In the genomic region with DNA sequence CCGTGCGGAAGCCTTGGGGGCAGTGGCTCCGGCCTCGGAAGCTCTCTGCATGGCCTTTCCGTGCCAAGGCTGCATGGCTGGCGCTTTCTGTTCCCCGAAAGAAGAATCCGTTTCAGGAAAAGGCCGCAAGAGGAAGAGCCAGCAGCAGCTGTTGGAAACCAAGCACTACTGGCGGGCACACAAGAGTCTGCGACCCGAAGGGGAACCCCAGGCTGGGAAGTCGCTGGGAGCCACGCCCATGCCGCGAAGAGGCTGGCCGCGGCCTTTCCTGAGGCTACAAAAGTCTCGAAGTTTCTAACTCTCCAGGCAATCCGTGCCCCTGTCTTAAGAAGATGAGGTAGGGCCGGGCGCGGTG, we compare ENCODE assay signal across 8 cellular contexts. TPM values are rescaled to one million over a fixed set of nuclear protein-coding genes. Genes with fewer than 3 reads are reported as not detected.
DNase-seq lines count a peak whose midpoint lies in the region; ATAC-seq, FAIRE-seq and TF ChIP-seq lines count a peak whose summit lies in the region.

Gene CGAS, minus strand, starts transcription at position 191 of the 355 bp plus-strand sequence. Its CDS starts 116 bp downstream, at position 75.

- FAIRE-seq in frontal cortex (lab: Jason Lieb, UNC): no peak

- no peaks in the 10 kb centered on the region for H3K27me3 Mint-ChIP-seq in T-helper 2 cell treated with Interferon-gamma antibody and Interleukin-4, amounts not matched to agents 5 μg/mL and 100 μg/mL, for 36 hours (ENCODE audit: low read depth)

- H3K36me3 Mint-ChIP-seq in T-helper 2 cell treated with Interferon-gamma antibody and Interleukin-4, amounts not matched to agents 5 μg/mL and 100 μg/mL, for 36 hours (ENCODE audit: low read depth): peaks cover 37% of the 10 kb centered on the region

- peaks cover 23% of the 10 kb centered on the region for H3K4me1 Mint-ChIP-seq in T-helper 2 cell treated with Interferon-gamma antibody and Interleukin-4, amounts not matched to agents 5 μg/mL and 100 μg/mL, for 36 hours (ENCODE audit: low read depth)

- H3K27ac Mint-ChIP-seq in T-helper 2 cell treated with Interferon-gamma antibody and Interleukin-4, amounts not matched to agents 5 μg/mL and 100 μg/mL, for 36 hours: peak within 1 kb of the TSS; percentile 86

- peak within 1 kb of the TSS; percentile 91 for H3K4me3 Mint-ChIP-seq in T-helper 2 cell treated with Interferon-gamma antibody and Interleukin-4, amounts not matched to agents 5 μg/mL and 100 μg/mL, for 36 hours

- CTCF ChIA-PET in BJ (lab: Yijun Ruan, JAX): interaction anchor here (0.5 to 1.7 kb wide), 3 partner anchors 46 to 95 kb away, joined by 3 to 4 read pairs (median 4); no protein-coding TSS in a partner anchor

- TF ChIP-seq CTCF in BJ (IDR thresholded peaks at IDR 0.05; ENCODE audit: insufficient read depth, low read depth, low read length) (no peak), astrocyte of the cerebellum (IDR thresholded peaks at IDR 0.05; ENCODE audit: low read depth, low read length, missing control alignments) (no peak)

- peak; percentile 81 for ATAC-seq in HG03457 (IDR thresholded peaks at IDR 0.05; ENCODE audit: unreplicated experiment)

- no peaks in the 10 kb centered on the region for H3K9me3 ChIP-seq in iPS DF 6.9 (ENCODE audit: control insufficient read depth, insufficient read depth, low read length)

- H3K4me3 ChIP-seq in BJ (ENCODE audit: low read depth, low read length) (peak within 1 kb of the TSS; percentile 64), astrocyte of the cerebellum (ENCODE audit: low read depth, low read length) (peak within 1 kb of the TSS; percentile 51), iPS DF 6.9 (ENCODE audit: low read length) (peak within 1 kb of the TSS; percentile 43; the same call in 1 of the 2 replicates)

- no peaks in the 10 kb centered on the region for H3K4me1 ChIP-seq in iPS DF 6.9 (ENCODE audit: control insufficient read depth, insufficient read depth, low read length)

- no peaks in the 10 kb centered on the region for H3K9me3 Mint-ChIP-seq in T-helper 2 cell treated with Interferon-gamma antibody and Interleukin-4, amounts not matched to agents 5 μg/mL and 100 μg/mL, for 36 hours

- POLR2A ChIA-PET in BJ (lab: Charles Lee): interaction anchor here (1.3 kb wide), 1 partner anchor 10 kb away, joined by 5 read pairs; the partner anchor contains the start of gene MTO1

- in situ Hi-C loops in astrocyte of the cerebellum (cut with HindIII; ENCODE audit: low sequenced_read_pairs): no loop called here

- H3K36me3 ChIP-seq in BJ (ENCODE audit: control insufficient read depth, insufficient read depth, low read length): no peaks in the 10 kb centered on the region
- H3K36me3 ChIP-seq in iPS DF 6.9 (ENCODE audit: control insufficient read depth, insufficient read depth, low read length): no peaks in the 10 kb centered on the region

- no peak within 1 kb of the TSS for H3K27ac ChIP-seq in iPS DF 6.9 (ENCODE audit: low read length)

- DNase-seq in BJ (ENCODE audit: low read depth): peak; percentile 25
- DNase-seq in GM19238 (ENCODE audit: insufficient read length, low spot score): peak; percentile 50
- DNase-seq in T-helper 2 cell treated with Interferon-gamma antibody and Interleukin-4, amounts not matched to agents 5 μg/mL and 100 μg/mL, for 36 hours (ENCODE audit: low spot score): peak; percentile 81
- peak; percentile 3 for DNase-seq in astrocyte of the cerebellum (ENCODE audit: low read depth)
- no peak for DNase-seq in iPS DF 6.9 (ENCODE audit: low read depth, low spot score)
- DNase-seq in smooth muscle cell of the brain vasculature (ENCODE audit: low read depth, low spot score): peak; percentile 20
- no peak for DNase-seq in frontal cortex (ENCODE audit: low spot score in 2 of 2)

- H3K27me3 ChIP-seq in BJ (ENCODE audit: control insufficient read depth, insufficient read depth, low read length): no peaks in the 10 kb centered on the region
- no peaks in the 10 kb centered on the region for H3K27me3 ChIP-seq in iPS DF 6.9 (ENCODE audit: control insufficient read depth, insufficient read depth, low read length)

- no CpG with 5 or more reads among the region's 23 CpGs for WGBS in iPS DF 6.9 (ENCODE audit: insufficient coverage, insufficient read length)

RNA-seq across cellular contexts. Expression of gene CGAS, which starts in this region (rescaled TPM):
- polyA plus RNA-seq in BJ (2011; rRNA removed): 1.5 and 2.5 TPM in 2 replicates
- 1.3 and 1.4 TPM in 2 replicates for polyA minus RNA-seq in BJ (2011; rRNA and poly(A)+ RNA removed)
- 1.2 TPM for total RNA-seq in frontal cortex

Comparison
In these comparisons a context has a peak if more than half of its experiments do, and no peak if none do; other contexts are left out.
1. DNase-seq: peak in BJ (single experiment), GM19238 (single experiment), T-helper 2 cell treated with Interferon-gamma antibody and Interleukin-4, amounts not matched to agents 5 μg/mL and 100 μg/mL, for 36 hours (single experiment), astrocyte of the cerebellum (single experiment) and smooth muscle cell of the brain vasculature (single experiment); none in iPS DF 6.9 (single experiment) and frontal cortex (0 of 2).
2. Peak in every context shown above with its lines, with median percentiles within 50 percentile points of each other: H3K4me3 ChIP-seq.